1 cellular context compared by ENCODE assay signal in the genomic region with DNA sequence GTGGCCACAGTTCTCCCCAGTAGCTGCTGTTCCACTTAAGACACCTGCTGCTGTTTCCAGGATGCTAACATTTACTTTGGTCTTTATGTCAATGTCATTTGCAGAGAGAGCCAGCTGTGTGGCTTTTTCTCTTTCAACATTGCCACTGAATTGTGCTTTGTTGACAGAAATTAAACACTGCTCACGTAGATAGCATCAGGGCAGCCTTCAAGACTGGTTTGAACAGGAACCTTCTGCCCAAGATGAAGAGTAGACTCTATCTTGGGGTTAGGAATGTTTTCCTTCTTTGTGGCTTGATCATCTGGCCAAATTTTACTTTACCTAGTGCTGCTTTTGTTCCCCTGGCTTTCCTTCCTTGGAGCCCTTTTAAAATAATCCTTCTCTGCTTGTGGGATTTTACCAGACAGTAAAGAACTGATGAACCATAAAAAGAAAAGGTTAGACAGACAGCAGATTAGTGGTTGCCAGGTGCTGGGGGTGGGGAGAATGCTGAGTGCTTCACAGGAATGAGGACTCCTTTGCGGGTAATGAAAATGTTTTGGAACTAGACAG.
TF ChIP-seq lines count a peak whose summit lies in the region.

No MANE protein-coding gene starts in this region.

TF ChIP-seq in HepG2, 621 proteins besides CTCF, POLR2A, EP300 and RAD21 (continued from another document and continues in another):
- TF ChIP-seq DNMT1 (CRISPR knock-in tag; IDR thresholded peaks at IDR 0.05), result no peak
- no peak for TF ChIP-seq KLF6 (CRISPR knock-in tag; IDR thresholded peaks at IDR 0.05)
- TF ChIP-seq CCAR2 (optimal IDR thresholded peaks at IDR 0.05; ENCODE audit: low read depth, low read length), result no peak
- no peak for TF ChIP-seq HMGXB3 (CRISPR knock-in tag; IDR thresholded peaks at IDR 0.05; ENCODE audit: borderline replicate concordance)
- TF ChIP-seq, protein P1, sequence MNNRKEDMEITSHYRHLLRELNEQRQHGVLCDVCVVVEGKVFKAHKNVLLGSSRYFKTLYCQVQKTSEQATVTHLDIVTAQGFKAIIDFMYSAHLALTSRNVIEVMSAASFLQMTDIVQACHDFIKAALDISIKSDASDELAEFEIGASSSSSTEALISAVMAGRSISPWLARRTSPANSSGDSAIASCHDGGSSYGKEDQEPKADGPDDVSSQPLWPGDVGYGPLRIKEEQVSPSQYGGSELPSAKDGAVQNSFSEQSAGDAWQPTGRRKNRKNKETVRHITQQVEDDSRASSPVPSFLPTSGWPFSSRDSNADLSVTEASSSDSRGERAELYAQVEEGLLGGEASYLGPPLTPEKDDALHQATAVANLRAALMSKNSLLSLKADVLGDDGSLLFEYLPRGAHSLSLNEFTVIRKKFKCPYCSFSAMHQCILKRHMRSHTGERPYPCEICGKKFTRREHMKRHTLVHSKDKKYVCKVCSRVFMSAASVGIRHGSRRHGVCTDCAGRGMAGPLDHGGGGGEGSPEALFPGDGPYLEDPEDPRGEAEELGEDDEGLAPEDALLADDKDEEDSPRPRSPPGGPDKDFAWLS (CRISPR knock-in tag; IDR thresholded peaks at IDR 0.05; ENCODE audit: borderline replicate concordance), result no peak
- TF ChIP-seq RFXAP (CRISPR knock-in tag; IDR thresholded peaks at IDR 0.05; ENCODE audit: borderline replicate concordance), result no peak
- no peak; the same call in 1 of the 2 replicates for TF ChIP-seq SMC3 (IDR thresholded peaks at IDR 0.05; ENCODE audit: low read length)
- no peak for TF ChIP-seq ZNF17 (CRISPR knock-in tag; IDR thresholded peaks at IDR 0.05)
- TF ChIP-seq, protein P2, sequence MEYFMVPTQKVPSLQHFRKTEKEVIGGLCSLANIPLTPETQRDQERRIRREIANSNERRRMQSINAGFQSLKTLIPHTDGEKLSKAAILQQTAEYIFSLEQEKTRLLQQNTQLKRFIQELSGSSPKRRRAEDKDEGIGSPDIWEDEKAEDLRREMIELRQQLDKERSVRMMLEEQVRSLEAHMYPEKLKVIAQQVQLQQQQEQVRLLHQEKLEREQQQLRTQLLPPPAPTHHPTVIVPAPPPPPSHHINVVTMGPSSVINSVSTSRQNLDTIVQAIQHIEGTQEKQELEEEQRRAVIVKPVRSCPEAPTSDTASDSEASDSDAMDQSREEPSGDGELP (IDR thresholded peaks at IDR 0.05; ENCODE audit: borderline replicate concordance, low read depth), result peak; percentile 96
- TF ChIP-seq ZMAT5 (CRISPR knock-in tag; IDR thresholded peaks at IDR 0.05; ENCODE audit: borderline replicate concordance, low read depth), result no peak
- no peak for TF ChIP-seq MLX (CRISPR knock-in tag; IDR thresholded peaks at IDR 0.05)
- no peak for TF ChIP-seq GLMP (CRISPR knock-in tag; IDR thresholded peaks at IDR 0.05; ENCODE audit: borderline replicate concordance)
- no peak for TF ChIP-seq GMEB1 (CRISPR knock-in tag; IDR thresholded peaks at IDR 0.05; ENCODE audit: borderline replicate concordance)
- no peak for TF ChIP-seq ZSCAN12 (CRISPR knock-in tag; IDR thresholded peaks at IDR 0.05)
- no peak for TF ChIP-seq SMARCE1 (IDR thresholded peaks at IDR 0.05; ENCODE audit: borderline replicate concordance)
- TF ChIP-seq TMF1 (CRISPR knock-in tag; IDR thresholded peaks at IDR 0.05; ENCODE audit: low read depth), result no peak
- peak; percentile 88 for TF ChIP-seq ZNF121 (CRISPR knock-in tag; IDR thresholded peaks at IDR 0.05)
- TF ChIP-seq, protein P3, sequence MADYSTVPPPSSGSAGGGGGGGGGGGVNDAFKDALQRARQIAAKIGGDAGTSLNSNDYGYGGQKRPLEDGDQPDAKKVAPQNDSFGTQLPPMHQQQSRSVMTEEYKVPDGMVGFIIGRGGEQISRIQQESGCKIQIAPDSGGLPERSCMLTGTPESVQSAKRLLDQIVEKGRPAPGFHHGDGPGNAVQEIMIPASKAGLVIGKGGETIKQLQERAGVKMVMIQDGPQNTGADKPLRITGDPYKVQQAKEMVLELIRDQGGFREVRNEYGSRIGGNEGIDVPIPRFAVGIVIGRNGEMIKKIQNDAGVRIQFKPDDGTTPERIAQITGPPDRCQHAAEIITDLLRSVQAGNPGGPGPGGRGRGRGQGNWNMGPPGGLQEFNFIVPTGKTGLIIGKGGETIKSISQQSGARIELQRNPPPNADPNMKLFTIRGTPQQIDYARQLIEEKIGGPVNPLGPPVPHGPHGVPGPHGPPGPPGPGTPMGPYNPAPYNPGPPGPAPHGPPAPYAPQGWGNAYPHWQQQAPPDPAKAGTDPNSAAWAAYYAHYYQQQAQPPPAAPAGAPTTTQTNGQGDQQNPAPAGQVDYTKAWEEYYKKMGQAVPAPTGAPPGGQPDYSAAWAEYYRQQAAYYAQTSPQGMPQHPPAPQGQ (CRISPR knock-in tag; IDR thresholded peaks at IDR 0.05; ENCODE audit: borderline replicate concordance), result no peak
- no peak for TF ChIP-seq ZBTB39 (CRISPR knock-in tag; IDR thresholded peaks at IDR 0.05)
- TF ChIP-seq ZNF230 (CRISPR knock-in tag; IDR thresholded peaks at IDR 0.05), result no peak
- TF ChIP-seq SRF (IDR thresholded peaks at IDR 0.05; ENCODE audit: low read depth, low read length), result no peak
- no peak for TF ChIP-seq HMGXB4 (CRISPR knock-in tag; IDR thresholded peaks at IDR 0.05; ENCODE audit: borderline replicate concordance in 1 of 2, low read depth in 1 of 2)
- TF ChIP-seq RFXANK (CRISPR knock-in tag; IDR thresholded peaks at IDR 0.05), result no peak
- TF ChIP-seq TOPORS (CRISPR knock-in tag; IDR thresholded peaks at IDR 0.05), result no peak
- no peak for TF ChIP-seq ZNF460 (CRISPR knock-in tag; IDR thresholded peaks at IDR 0.05; ENCODE audit: borderline replicate concordance)
- no peak for TF ChIP-seq NFKB2 (CRISPR knock-in tag; IDR thresholded peaks at IDR 0.05; ENCODE audit: borderline replicate concordance)
- peak; percentile 26; the same call in 1 of the 2 replicates for TF ChIP-seq ELF1 (CRISPR knock-in tag; IDR thresholded peaks at IDR 0.05)
- peak; percentile 85 for TF ChIP-seq GATAD2A (CRISPR knock-in tag; IDR thresholded peaks at IDR 0.05)
- no peak for TF ChIP-seq SP1 (IDR thresholded peaks at IDR 0.05)
- TF ChIP-seq SP1 (CRISPR knock-in tag; IDR thresholded peaks at IDR 0.05), result 0 out of 2 replicates have a peak, but pooled peaks have one; percentile 11
- no peak for TF ChIP-seq ZNF772 (CRISPR knock-in tag; IDR thresholded peaks at IDR 0.05)
- no peak for TF ChIP-seq SIN3B (IDR thresholded peaks at IDR 0.05; ENCODE audit: low read length)
- TF ChIP-seq, protein P4, sequence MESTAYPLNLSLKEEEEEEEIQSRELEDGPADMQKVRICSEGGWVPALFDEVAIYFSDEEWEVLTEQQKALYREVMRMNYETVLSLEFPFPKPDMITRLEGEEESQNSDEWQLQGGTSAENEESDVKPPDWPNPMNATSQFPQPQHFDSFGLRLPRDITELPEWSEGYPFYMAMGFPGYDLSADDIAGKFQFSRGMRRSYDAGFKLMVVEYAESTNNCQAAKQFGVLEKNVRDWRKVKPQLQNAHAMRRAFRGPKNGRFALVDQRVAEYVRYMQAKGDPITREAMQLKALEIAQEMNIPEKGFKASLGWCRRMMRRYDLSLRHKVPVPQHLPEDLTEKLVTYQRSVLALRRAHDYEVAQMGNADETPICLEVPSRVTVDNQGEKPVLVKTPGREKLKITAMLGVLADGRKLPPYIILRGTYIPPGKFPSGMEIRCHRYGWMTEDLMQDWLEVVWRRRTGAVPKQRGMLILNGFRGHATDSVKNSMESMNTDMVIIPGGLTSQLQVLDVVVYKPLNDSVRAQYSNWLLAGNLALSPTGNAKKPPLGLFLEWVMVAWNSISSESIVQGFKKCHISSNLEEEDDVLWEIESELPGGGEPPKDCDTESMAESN (CRISPR knock-in tag; conservative IDR thresholded peaks at IDR 0.05), result no peak
- no peak for TF ChIP-seq ZFP91 (CRISPR knock-in tag; IDR thresholded peaks at IDR 0.05; ENCODE audit: borderline replicate concordance)
- TF ChIP-seq NFATC3 (CRISPR knock-in tag; IDR thresholded peaks at IDR 0.05), result no peak
